In genomic region chr10:24825551-24825950, GRCh38 we compare ENCODE assay signal across 9 cellular contexts.
A peak's percentile ranks its signal among the peaks of the same experiment; 100 is the strongest.
DNase-seq lines count a peak whose midpoint lies in the region; ATAC-seq and TF ChIP-seq lines count a peak whose summit lies in the region.
"Had no signal": no experiment of that assay in that cellular context is flagged by ENCODE, and none has a peak within 500 bp of the region (broad histone marks: within the 10 kb centered on the region; RNA-seq: fewer than 3 reads in every experiment).

No MANE protein-coding gene starts in this region.

- peaks cover 0 to 24% (median 13%) of the 10 kb centered on the region in 10 experiments; a peak in 14 of 20 replicates for H3K4me1 ChIP-seq in BLaER1 treated with 17β-estradiol and CSF1 and Interleukin-3, amounts not matched to agents 10 nM and 100 nM
- H3K4me1 ChIP-seq in MM.1S (ENCODE audit: low read length): 0 out of 2 replicates have a peak, but pooled peaks cover 3% of the 10 kb centered on the region

- H3F3A ChIP-seq in MM.1S (ENCODE audit: insufficient read depth, low read length): no peaks in the 10 kb centered on the region

- in situ Hi-C loops in brain microvascular endothelial cell (cut with HindIII; ENCODE audit: low pct_ligation_motif_present, low sequenced_read_pairs): no loop called here

- H3K9me2 ChIP-seq in MM.1S (replicated peaks; ENCODE audit: insufficient read depth, low read length): no peaks in the 10 kb centered on the region

- H3K27ac Mint-ChIP-seq in mesothelial cell of epicardium: peak overlapping the region; percentile 87

- no peaks in the 10 kb centered on the region for H3K9me3 ChIP-seq in BLaER1 treated with 17β-estradiol and CSF1 and Interleukin-3, amounts not matched to agents 10 nM and 100 nM (replicated peaks in 1 of 11)
- no peaks in the 10 kb centered on the region for H3K9me3 ChIP-seq in MM.1S (replicated peaks; ENCODE audit: insufficient read depth, low read length)
- H3K9me3 ChIP-seq: Peyer's patch had no signal

- no peak overlapping the region for H3K4me3 Mint-ChIP-seq in mesothelial cell of epicardium

- no peaks in the 10 kb centered on the region for H3K79me2 ChIP-seq in MM.1S (ENCODE audit: low read length)

- H3K4me1 Mint-ChIP-seq in mesothelial cell of epicardium: peaks cover 19% of the 10 kb centered on the region

- no peak for TF ChIP-seq CTCF in brain microvascular endothelial cell (IDR thresholded peaks at IDR 0.05; ENCODE audit: low read depth, low read length, missing control alignments)
- no peak for TF ChIP-seq CTCF in mesothelial cell of epicardium (IDR thresholded peaks at IDR 0.05; ENCODE audit: unreplicated experiment)
- no peak for TF ChIP-seq CTCF in MM.1S (IDR thresholded peaks at IDR 0.05; ENCODE audit: low read length)

- DNase-seq in HCEC 1CT (peak; percentile 71), brain microvascular endothelial cell (no peak), mesothelial cell of epicardium (ENCODE audit: low spot score in 2 of 2, unreplicated experiment in 2 of 2) (no peak), dermis blood vessel endothelial cell (no peak), cortex of kidney (lab: John Stamatoyannopoulos, UW) (no peak), MM.1S (no peak)
- DNase-seq: Peyer's patch had no signal

- no peaks in the 10 kb centered on the region for H3K36me3 Mint-ChIP-seq in mesothelial cell of epicardium

- no peaks in the 10 kb centered on the region for H3K27me3 Mint-ChIP-seq in mesothelial cell of epicardium (ENCODE audit: low read depth)

- no peak overlapping the region for H3K4me3 ChIP-seq in BLaER1 treated with 17β-estradiol and CSF1 and Interleukin-3, amounts not matched to agents 10 nM and 100 nM
- H3K4me3 ChIP-seq in brain microvascular endothelial cell (ENCODE audit: low read depth, low read length): no peak overlapping the region
- no peak overlapping the region for H3K4me3 ChIP-seq in MM.1S (ENCODE audit: low read length)
- H3K4me3 ChIP-seq: Peyer's patch had no signal

- H4K20me1 ChIP-seq in BLaER1 treated with 17β-estradiol and CSF1 and Interleukin-3, amounts not matched to agents 10 nM and 100 nM: no peaks in the 10 kb centered on the region
- no peaks in the 10 kb centered on the region for H4K20me1 ChIP-seq in MM.1S (ENCODE audit: insufficient read depth, low read length)

- H3K4me2 ChIP-seq in BLaER1 treated with 17β-estradiol and CSF1 and Interleukin-3, amounts not matched to agents 10 nM and 100 nM: peak overlapping the region in 9 of 11 experiments; percentile 8 to 44 (median 36); a peak in 14 of 22 replicates
- H3K4me2 ChIP-seq in MM.1S (ENCODE audit: low read depth, low read length): no peak overlapping the region

- H3K9ac ChIP-seq in BLaER1 treated with 17β-estradiol and CSF1 and Interleukin-3, amounts not matched to agents 10 nM and 100 nM: 0 out of 22 replicates have a peak overlapping the region, but pooled peaks of 1 of the 11 experiments have one; percentile 37
- no peak overlapping the region for H3K9ac ChIP-seq in MM.1S (ENCODE audit: low read length)

- no peak for ATAC-seq in HG02642 (IDR thresholded peaks at IDR 0.05; ENCODE audit: poor library complexity, unreplicated experiment)

- no peaks in the 10 kb centered on the region for H3K27me3 ChIP-seq in BLaER1 treated with 17β-estradiol and CSF1 and Interleukin-3, amounts not matched to agents 10 nM and 100 nM
- H3K27me3 ChIP-seq in brain microvascular endothelial cell (replicated peaks) (no peaks in the 10 kb centered on the region), MM.1S (replicated peaks; ENCODE audit: insufficient read depth, low read length) (no peaks in the 10 kb centered on the region)
- H3K27me3 ChIP-seq: Peyer's patch had no signal

- H3K9me3 Mint-ChIP-seq in mesothelial cell of epicardium: peaks cover 4% of the 10 kb centered on the region

- H2AFZ ChIP-seq in MM.1S (ENCODE audit: low read length): no peak overlapping the region

- H3K27ac ChIP-seq in BLaER1 treated with 17β-estradiol and CSF1 and Interleukin-3, amounts not matched to agents 10 nM and 100 nM: peak overlapping the region in 9 of 11 experiments; percentile 4 to 63 (median 40); a peak in 12 of 22 replicates
- H3K27ac ChIP-seq in brain microvascular endothelial cell: peak overlapping the region; percentile 41
- H3K27ac ChIP-seq in MM.1S (ENCODE audit: low read length): no peak overlapping the region
- H3K27ac ChIP-seq: Peyer's patch had no signal

- H3K36me3 ChIP-seq in BLaER1 treated with 17β-estradiol and CSF1 and Interleukin-3, amounts not matched to agents 10 nM and 100 nM: no peaks in the 10 kb centered on the region
- no peaks in the 10 kb centered on the region for H3K36me3 ChIP-seq in brain microvascular endothelial cell (replicated peaks)
- H3K36me3 ChIP-seq in MM.1S (replicated peaks; ENCODE audit: insufficient read depth, low read length): no peaks in the 10 kb centered on the region
- H3K36me3 ChIP-seq: Peyer's patch had no signal
